Comparison of ENCODE assay signal across 13 cellular contexts in the genomic region with DNA sequence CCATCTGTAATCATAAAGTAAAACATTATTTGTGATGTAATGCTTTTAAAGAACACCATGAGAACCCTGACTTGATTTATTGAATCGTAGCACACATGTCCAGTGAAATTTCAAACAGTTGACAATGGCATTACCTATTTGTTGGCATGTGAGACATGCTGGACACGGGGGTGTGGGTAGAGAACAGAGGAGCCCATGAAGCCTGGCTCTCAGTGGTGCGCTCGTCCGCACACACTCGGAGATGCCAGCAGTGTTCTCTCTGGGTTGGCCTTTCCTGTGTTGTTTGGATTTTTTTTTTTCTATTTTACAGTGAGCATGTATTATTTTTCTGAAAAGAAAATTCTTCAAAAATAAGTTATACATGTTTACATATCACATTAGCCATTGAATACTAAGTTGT.
DNase-seq lines count a peak whose midpoint lies in the region; ATAC-seq and TF ChIP-seq lines count a peak whose summit lies in the region.
"Had no signal": no experiment of that assay in that cellular context is flagged by ENCODE, and none has a peak within 500 bp of the region (broad histone marks: within the 10 kb centered on the region; RNA-seq: fewer than 3 reads in every experiment).

No MANE protein-coding gene starts in this region.

- peak overlapping the region; percentile 97 for H3K27ac Mint-ChIP-seq in activated CD4-positive, alpha-beta T cell treated with anti-CD3 and anti-CD28 coated beads for 36 hours
- peak overlapping the region; percentile 98 for H3K27ac Mint-ChIP-seq in activated naive CD8-positive, alpha-beta T cell
- H3K27ac Mint-ChIP-seq in neural progenitor cell (peak overlapping the region; percentile 86), type B pancreatic cell (no peak overlapping the region)

- H3K36me3 ChIP-seq in HEK293 (ENCODE audit: control insufficient read depth in 2 of 2, insufficient read depth in 1 of 2, low read length in 2 of 2), result peaks cover 3 to 4% of the 10 kb centered on the region in 2 experiments; a peak in 1 of 3 replicates
- H3K36me3 ChIP-seq in neural progenitor cell, result no peaks in the 10 kb centered on the region
- H3K36me3 ChIP-seq: left lung had no signal

- POLR2A ChIA-PET in activated CD4-positive, alpha-beta T cell treated with anti-CD3 and anti-CD28 coated beads for 36 hours (lab: Charles Lee), result interaction anchor here (0.7 kb wide), 1 partner anchor 79 kb away, joined by 7 read pairs; no protein-coding TSS in a partner anchor
- POLR2A ChIA-PET in HEK293 (lab: Yijun Ruan, JAX), result no interaction called here

- H3K9me3 ChIP-seq in HEK293 (ENCODE audit: control insufficient read depth, insufficient read depth, low read depth, low read length) (no peaks in the 10 kb centered on the region), neural progenitor cell (ENCODE audit: low read depth) (no peaks in the 10 kb centered on the region)
- H3K9me3 ChIP-seq: left lung, SJSA1 had no signal

- ATAC-seq in activated CD4-positive, alpha-beta T cell treated with anti-CD3 and anti-CD28 coated beads for 36 hours, result no peak
- ATAC-seq: left lung had no signal

- H3K4me2 ChIP-seq in neural progenitor cell, result no peak overlapping the region

- no peaks in the 10 kb centered on the region for H3K9me3 Mint-ChIP-seq in activated CD4-positive, alpha-beta T cell treated with anti-CD3 and anti-CD28 coated beads for 36 hours (ENCODE audit: low read depth)
- H3K9me3 Mint-ChIP-seq in activated naive CD8-positive, alpha-beta T cell (ENCODE audit: low read depth), result no peaks in the 10 kb centered on the region
- no peaks in the 10 kb centered on the region for H3K9me3 Mint-ChIP-seq in neural progenitor cell
- H3K9me3 Mint-ChIP-seq in type B pancreatic cell, result no peaks in the 10 kb centered on the region

- no peak for TF ChIP-seq CTCF in HEK293 (tag by site-specific recombination; IDR thresholded peaks at IDR 0.05)
- no peak for TF ChIP-seq CTCF in neural progenitor cell (IDR thresholded peaks at IDR 0.05)
- TF ChIP-seq CTCF in type B pancreatic cell (conservative IDR thresholded peaks at IDR 0.05), result no peak

- no peaks in the 10 kb centered on the region for H3F3A ChIP-seq in neural progenitor cell (ENCODE audit: low read depth)

- H3K79me2 ChIP-seq in neural progenitor cell (ENCODE audit: low read depth), result peaks cover 90% of the 10 kb centered on the region

- no peak for DNase-seq in activated CD4-positive, alpha-beta T cell treated with anti-CD3 and anti-CD28 coated beads for 36 hours
- DNase-seq in activated CD4-positive, alpha-beta T cell treated with anti-CD3 and anti-CD28 coated beads, Interleukin-2, amount 50 U/mL, for 48 hours, result no peak
- DNase-seq in neural progenitor cell (ENCODE audit: low spot score), result no peak
- DNase-seq in NOMO-1 treated with DMSO at 0.1 percent for 48 hours (lab: John Stamatoyannopoulos, UW; ENCODE audit: unreplicated experiment), result no peak
- no peak for DNase-seq in type B pancreatic cell (ENCODE audit: extremely low spot score, unreplicated experiment)
- no peak for DNase-seq in DMS114 treated with DMSO at 0.1 percent for 48 hours (lab: John Stamatoyannopoulos, UW; ENCODE audit: unreplicated experiment)
- DNase-seq: hypothalamus; left lung; NCI-H1105 treated with DMSO at 0.1 percent for 48 hours; NK-92 treated with Interleukin-12 subunit alpha and Interleukin-12 subunit beta, amount 100 ng/mL, for 24 hours had no signal

- H3K4me1 ChIP-seq in HEK293 (ENCODE audit: control insufficient read depth, insufficient read depth, low read length) (0 out of 2 replicates have a peak, but pooled peaks cover 2% of the 10 kb centered on the region), neural progenitor cell (no peaks in the 10 kb centered on the region)

- no peak overlapping the region for H2AFZ ChIP-seq in neural progenitor cell (replicated peaks)

- H3K9ac ChIP-seq in neural progenitor cell, result no peak overlapping the region

- H3K27me3 Mint-ChIP-seq in activated CD4-positive, alpha-beta T cell treated with anti-CD3 and anti-CD28 coated beads for 36 hours, result no peaks in the 10 kb centered on the region
- no peaks in the 10 kb centered on the region for H3K27me3 Mint-ChIP-seq in activated naive CD8-positive, alpha-beta T cell
- H3K27me3 Mint-ChIP-seq in neural progenitor cell (ENCODE audit: insufficient read depth, low read depth) (peaks cover 4% of the 10 kb centered on the region), type B pancreatic cell (no peaks in the 10 kb centered on the region)

- intact Hi-C loops in activated CD4-positive, alpha-beta T cell treated with anti-CD3 and anti-CD28 coated beads for 36 hours (cut with DNase I, micrococcal nuclease), result loop anchor here in 1 of 2 experiments (5.0 kb wide), 1 partner anchor 108 kb away; no protein-coding TSS in a partner anchor

- H3K4me1 Mint-ChIP-seq in activated CD4-positive, alpha-beta T cell treated with anti-CD3 and anti-CD28 coated beads for 36 hours, result peaks cover 92% of the 10 kb centered on the region
- H3K4me1 Mint-ChIP-seq in activated naive CD8-positive, alpha-beta T cell (ENCODE audit: low read depth), result peaks cover 86% of the 10 kb centered on the region
- peaks cover 23% of the 10 kb centered on the region for H3K4me1 Mint-ChIP-seq in neural progenitor cell
- peaks cover 22% of the 10 kb centered on the region for H3K4me1 Mint-ChIP-seq in type B pancreatic cell (ENCODE audit: unreplicated experiment)

- H3K27ac ChIP-seq in HEK293 (ENCODE audit: extremely low read depth, low read depth, low read length) (no peak overlapping the region), neural progenitor cell (no peak overlapping the region)
- H3K27ac ChIP-seq: left lung, SJSA1 had no signal

- H4K20me1 ChIP-seq in neural progenitor cell (ENCODE audit: low read depth), result peaks cover 95% of the 10 kb centered on the region

- H3K4me3 Mint-ChIP-seq in activated CD4-positive, alpha-beta T cell treated with anti-CD3 and anti-CD28 coated beads for 36 hours, result peak overlapping the region; percentile 40
- H3K4me3 Mint-ChIP-seq in activated naive CD8-positive, alpha-beta T cell, result peak overlapping the region; percentile 77
- H3K4me3 Mint-ChIP-seq in neural progenitor cell (no peak overlapping the region), type B pancreatic cell (no peak overlapping the region)

- CTCF ChIA-PET in activated CD4-positive, alpha-beta T cell treated with anti-CD3 and anti-CD28 coated beads for 36 hours (lab: Charles Lee), result no interaction called here
- CTCF ChIA-PET in HEK293 (lab: Yijun Ruan, JAX), result no interaction called here

- H3K36me3 Mint-ChIP-seq in activated CD4-positive, alpha-beta T cell treated with anti-CD3 and anti-CD28 coated beads for 36 hours (ENCODE audit: low read depth), result peaks cover 40% of the 10 kb centered on the region
- H3K36me3 Mint-ChIP-seq in activated naive CD8-positive, alpha-beta T cell, result peaks cover 3% of the 10 kb centered on the region
- H3K36me3 Mint-ChIP-seq in neural progenitor cell (peaks cover 6% of the 10 kb centered on the region), type B pancreatic cell (peaks cover 7% of the 10 kb centered on the region)

- no peaks in the 10 kb centered on the region for H3K27me3 ChIP-seq in neural progenitor cell
- H3K27me3 ChIP-seq: left lung, SJSA1 had no signal

- no peak overlapping the region for H3K4me3 ChIP-seq in HEK293 (ENCODE audit: low read depth, low read length)
- H3K4me3 ChIP-seq in neural progenitor cell, result no peak overlapping the region
- H3K4me3 ChIP-seq: left lung, SJSA1 had no signal

TF ChIP-seq in HEK293, 187 proteins besides CTCF, POLR2A, EP300 and RAD21 (continues in another document):
- TF ChIP-seq TSHZ1 (tag by site-specific recombination; IDR thresholded peaks at IDR 0.05; ENCODE audit: borderline replicate concordance) (no peak), ZNF248 (tag by site-specific recombination; IDR thresholded peaks at IDR 0.05) (no peak), BCL11A (tag by site-specific recombination; IDR thresholded peaks at IDR 0.05; ENCODE audit: low read depth) (no peak), ZNF280C (tag by site-specific recombination; IDR thresholded peaks at IDR 0.05) (no peak), KLF1 (tag by site-specific recombination; IDR thresholded peaks at IDR 0.05) (no peak)

Comparison
In these comparisons a context has a peak if more than half of its experiments do, and no peak if none do; other contexts are left out.
1. H3K4me3 Mint-ChIP-seq: peak in activated CD4-positive, alpha-beta T cell treated with anti-CD3 and anti-CD28 coated beads for 36 hours (single experiment) and activated naive CD8-positive, alpha-beta T cell (single experiment); none in neural progenitor cell (single experiment) and type B pancreatic cell (single experiment).